In genomic region chr10:62813981-62814380, GRCh38 we compare ENCODE assay signal across 13 cellular contexts. TPM values are rescaled to one million over a fixed set of nuclear protein-coding genes. Genes with fewer than 3 reads are reported as not detected.
DNase-seq lines count a peak whose midpoint lies in the region; ATAC-seq and TF ChIP-seq lines count a peak whose summit lies in the region.
"Had no signal": no experiment of that assay in that cellular context is flagged by ENCODE, and none has a peak within 500 bp of the region (broad histone marks: within the 10 kb centered on the region; RNA-seq: fewer than 3 reads in every experiment).

No MANE protein-coding gene starts in this region.

- peaks cover 72% of the 10 kb centered on the region for H3K27me3 Mint-ChIP-seq in WTC11 (ENCODE audit: low read depth)
- H3K27me3 Mint-ChIP-seq in endodermal cell (ENCODE audit: insufficient read depth) = peaks cover 74% of the 10 kb centered on the region

- H3K4me1 Mint-ChIP-seq in WTC11 = peaks cover 23% of the 10 kb centered on the region
- H3K4me1 Mint-ChIP-seq in endodermal cell = peaks cover 15% of the 10 kb centered on the region

- CTCF ChIA-PET in WTC11 (lab: Charles Lee) = interaction anchor here (1.4 to 5.9 kb wide), 2 partner anchors 8 to 204 kb away, joined by 5 to 55 read pairs; partner anchors contain the start of gene ADO

- no peaks in the 10 kb centered on the region for H3K9me3 ChIP-seq in endodermal cell (ENCODE audit: control insufficient read depth, low read length)
- H3K9me3 ChIP-seq in smooth muscle cell (replicated peaks; ENCODE audit: low read depth) = no peaks in the 10 kb centered on the region
- H3K9me3 ChIP-seq: neutrophil, stomach had no signal

- WGBS in endodermal cell (ENCODE audit: insufficient coverage in 1 of 2, insufficient read length in 1 of 2), 2 experiments = 83 to 91% methylated on average over 1 to 5 of the region's 5 CpGs
- WGBS in smooth muscle cell (ENCODE audit: low lambda C conversion rate) = 88% methylated on average over 5 of the region's 5 CpGs

- peaks cover 19% of the 10 kb centered on the region for H3F3A ChIP-seq in smooth muscle cell (ENCODE audit: low read depth)

- H3K9ac ChIP-seq in endodermal cell (ENCODE audit: extremely low read depth, low read length, poor library complexity, severe bottlenecking) (no peak overlapping the region), smooth muscle cell (ENCODE audit: low read depth) (peak overlapping the region; percentile 76)

- H3K36me3 Mint-ChIP-seq in WTC11 (no peaks in the 10 kb centered on the region), endodermal cell (ENCODE audit: low read depth) (no peaks in the 10 kb centered on the region)

- no peak overlapping the region for H2AFZ ChIP-seq in smooth muscle cell (ENCODE audit: low read depth)

- H3K36me3 ChIP-seq in endodermal cell (ENCODE audit: control insufficient read depth, insufficient read depth, low read length) (no peaks in the 10 kb centered on the region), smooth muscle cell (ENCODE audit: low read depth) (no peaks in the 10 kb centered on the region)

- TF ChIP-seq CTCF in WTC11 (IDR thresholded peaks at IDR 0.05) (no peak), endodermal cell (conservative IDR thresholded peaks at IDR 0.05) (no peak), smooth muscle cell (IDR thresholded peaks at IDR 0.05; ENCODE audit: borderline replicate concordance, insufficient read depth, poor library complexity, severe bottlenecking) (no peak)

- DNase-seq in WTC11 (ENCODE audit: low spot score) (no peak), endodermal cell (no peak), smooth muscle cell (lab: John Stamatoyannopoulos, UW; ENCODE audit: unreplicated experiment) (no peak), NCI-H1417 treated with DMSO at 0.1 percent for 48 hours (lab: John Stamatoyannopoulos, UW) (no peak)
- DNase-seq: cerebellar nuclear complex, DMS 273 treated with DMSO at 0.1 percent for 48 hours, NCI-H2081, stomach had no signal

- no peak overlapping the region for H3K27ac ChIP-seq in endodermal cell (ENCODE audit: low read depth, low read length)
- peak overlapping the region; percentile 79 for H3K27ac ChIP-seq in smooth muscle cell (ENCODE audit: low read depth)
- H3K27ac ChIP-seq: neutrophil, stomach had no signal

- ATAC-seq in WTC11 (no peak), HG02763 (IDR thresholded peaks at IDR 0.05; ENCODE audit: unreplicated experiment) (no peak), HG02642 (IDR thresholded peaks at IDR 0.05; ENCODE audit: poor library complexity, unreplicated experiment) (no peak)
- ATAC-seq: HCT116 had no signal

- H3K4me1 ChIP-seq in endodermal cell (ENCODE audit: control insufficient read depth, insufficient read depth, low read length) = no peaks in the 10 kb centered on the region
- peaks cover 2% of the 10 kb centered on the region for H3K4me1 ChIP-seq in smooth muscle cell (ENCODE audit: low read depth)

- H3K27me3 ChIP-seq in endodermal cell (ENCODE audit: control insufficient read depth, insufficient read depth, low read length, poor library complexity, severe bottlenecking) = peaks cover 76% of the 10 kb centered on the region
- no peaks in the 10 kb centered on the region for H3K27me3 ChIP-seq in smooth muscle cell (ENCODE audit: low read depth)

- peaks cover 72% of the 10 kb centered on the region for H4K20me1 ChIP-seq in smooth muscle cell (ENCODE audit: low read depth)

- H3K4me3 ChIP-seq in GM08714 (ENCODE audit: low read length) (peak overlapping the region; percentile 81; the same call in 1 of the 2 replicates), endodermal cell (ENCODE audit: low read length) (no peak overlapping the region), smooth muscle cell (peak overlapping the region; percentile 68)

- H3K27ac Mint-ChIP-seq in WTC11 (no peak overlapping the region), endodermal cell (no peak overlapping the region)

- H3K9me3 Mint-ChIP-seq in WTC11 = no peaks in the 10 kb centered on the region
- peaks cover 5% of the 10 kb centered on the region for H3K9me3 Mint-ChIP-seq in endodermal cell

- peaks cover 44% of the 10 kb centered on the region for H3K79me2 ChIP-seq in smooth muscle cell (ENCODE audit: low read depth)

- peak overlapping the region; percentile 95 for H3K4me3 Mint-ChIP-seq in WTC11
- H3K4me3 Mint-ChIP-seq in endodermal cell = peak overlapping the region; percentile 64

- peak overlapping the region; percentile 87 for H3K4me2 ChIP-seq in smooth muscle cell

- POLR2A ChIA-PET in WTC11 (lab: Charles Lee) = interaction anchor here (2.1 kb wide), 1 partner anchor 9 kb away, joined by 6 read pairs; the partner anchor contains the start of gene ADO

TF ChIP-seq in WTC11, 78 proteins besides CTCF, POLR2A, EP300 and RAD21:
- TF ChIP-seq ZNF317 (CRISPR knock-in tag; IDR thresholded peaks at IDR 0.05; ENCODE audit: borderline replicate concordance, low read depth) = no peak
- TF ChIP-seq ZNF219 (CRISPR knock-in tag; IDR thresholded peaks at IDR 0.05; ENCODE audit: borderline replicate concordance) = no peak
- no peak for TF ChIP-seq NR1H2 (CRISPR knock-in tag; IDR thresholded peaks at IDR 0.05)
- no peak for TF ChIP-seq OVOL2 (CRISPR knock-in tag; IDR thresholded peaks at IDR 0.05; ENCODE audit: borderline replicate concordance)
- no peak for TF ChIP-seq ZBTB21 (CRISPR knock-in tag; IDR thresholded peaks at IDR 0.05; ENCODE audit: borderline replicate concordance)
- no peak for TF ChIP-seq HMGXB4 (CRISPR knock-in tag; IDR thresholded peaks at IDR 0.05)
- no peak for TF ChIP-seq CBFB (CRISPR knock-in tag; IDR thresholded peaks at IDR 0.05; ENCODE audit: low read depth)
- TF ChIP-seq RORB (CRISPR knock-in tag; IDR thresholded peaks at IDR 0.05) = no peak
- TF ChIP-seq GTF2I (CRISPR knock-in tag; conservative IDR thresholded peaks at IDR 0.05) = no peak

RNA-seq across cellular contexts. Expression of gene EGR2, which starts 2.2 kb away (rescaled TPM):
- total RNA-seq in WTC11 (2021) (0.92 to 1.6 TPM (median 1.6 TPM) in 3 replicates), endodermal cell (under 1 TPM; 0.24 to 0.35 TPM), smooth muscle cell (209 and 255 TPM in 2 replicates)
- 6.2 TPM for polyA plus RNA-seq in endodermal cell (2013, experiment 1 of 2)
- 9.6 TPM for polyA plus RNA-seq in endodermal cell (2013, experiment 2 of 2)
- 277 and 433 TPM in 2 replicates for polyA plus RNA-seq in smooth muscle cell

RNA-seq across cellular contexts. Expression of gene ADO, which starts 9.5 kb away (rescaled TPM):
- total RNA-seq in WTC11 (2021) (29.3 to 30.6 TPM (median 29.8 TPM) in 3 replicates), endodermal cell (10 to 100 TPM; 27.1 to 30.1 TPM), smooth muscle cell (29.8 and 32.4 TPM in 2 replicates)
- polyA plus RNA-seq in endodermal cell (2013, experiment 1 of 2) = 25.3 TPM
- polyA plus RNA-seq in endodermal cell (2013, experiment 2 of 2) = 23.9 TPM
- 11.6 and 11.9 TPM in 2 replicates for polyA plus RNA-seq in smooth muscle cell

Comparison
In these comparisons a context has a peak if more than half of its experiments do, and no peak if none do; other contexts are left out.
1. RNA of gene EGR2, which starts 2.2 kb away (total RNA-seq): 209 to 255 TPM in smooth muscle cell; 0.92 to 1.6 TPM in WTC11 and 0.24 to 0.35 TPM in endodermal cell; every median in the first group is over 10 times any median in the second.